ENCODE assay signal across 1 cellular context in the genomic region with DNA sequence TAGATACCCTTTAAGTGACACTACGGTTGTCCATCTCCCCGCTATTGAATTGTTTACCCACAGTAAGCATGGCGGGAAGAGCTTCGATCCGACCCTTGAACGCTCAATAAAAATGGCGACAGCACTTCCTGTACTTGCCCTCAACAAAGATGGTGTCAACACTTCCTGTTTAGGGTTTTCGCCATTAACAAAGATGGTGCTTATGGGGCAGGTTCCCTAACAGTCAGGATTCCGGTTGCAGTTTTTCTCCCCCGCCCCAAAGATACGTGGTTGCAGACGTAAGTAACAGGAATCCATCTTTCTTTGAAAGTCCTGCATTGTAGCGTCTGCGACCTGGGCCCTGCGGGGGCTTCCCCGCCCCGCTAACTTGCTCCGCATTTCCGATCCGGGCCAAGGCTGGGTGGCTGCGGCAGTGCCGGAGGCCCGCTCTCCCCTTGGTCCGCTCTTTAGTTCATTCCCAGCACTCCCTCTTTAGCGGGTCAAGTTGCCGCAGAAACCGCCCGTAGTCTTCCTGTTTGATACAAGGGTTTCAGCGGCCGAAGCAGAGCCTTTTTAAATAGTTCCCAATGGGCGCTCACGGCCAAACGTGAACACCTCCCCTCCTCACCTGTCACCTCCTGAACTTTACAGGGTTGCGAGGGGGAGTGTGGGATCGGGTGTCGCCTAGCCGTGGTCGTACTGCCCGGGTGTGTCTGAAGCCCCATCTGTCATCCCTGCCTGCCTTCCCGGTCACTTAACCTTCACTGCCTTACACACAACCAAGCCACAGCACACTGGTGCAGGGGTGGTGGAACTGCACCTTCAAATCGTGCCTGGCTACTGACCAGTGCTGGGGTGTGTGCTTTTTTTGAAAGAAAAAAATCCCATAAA.
A peak's percentile ranks its signal among the peaks of the same experiment; 100 is the strongest.
TF ChIP-seq lines count a peak whose summit lies in the region.

TSS of gene CRADD (plus strand) at position 181 of the 870 bp plus-strand sequence.

TF ChIP-seq in HEK293, 187 proteins besides CTCF, POLR2A, EP300 and RAD21 (continued from another document):
- peak; percentile 93 for TF ChIP-seq ZBTB11 (tag by site-specific recombination; conservative IDR thresholded peaks at IDR 0.05; ENCODE audit: low read depth)
- TF ChIP-seq ZNF10 (tag by site-specific recombination; IDR thresholded peaks at IDR 0.05) = no peak
- no peak for TF ChIP-seq GLIS1 (tag by site-specific recombination; IDR thresholded peaks at IDR 0.05)
- no peak for TF ChIP-seq ZNF202 (tag by site-specific recombination; IDR thresholded peaks at IDR 0.05; ENCODE audit: borderline replicate concordance)
- no peak for TF ChIP-seq ZNF677 (tag by site-specific recombination; IDR thresholded peaks at IDR 0.05)
- no peak for TF ChIP-seq ZNF529 (tag by site-specific recombination; IDR thresholded peaks at IDR 0.05; ENCODE audit: insufficient replicate concordance)
- peak; percentile 71; the same call in 1 of the 2 replicates for TF ChIP-seq ZNF121 (tag by site-specific recombination; IDR thresholded peaks at IDR 0.05)
